In genomic region chr5:73496984-73497457, GRCh38 we compare ENCODE assay signal across 8 cellular contexts.
A peak's percentile ranks its signal among the peaks of the same experiment; 100 is the strongest.
DNase-seq lines count a peak whose midpoint lies in the region; ATAC-seq and TF ChIP-seq lines count a peak whose summit lies in the region.

No MANE protein-coding gene starts in this region.

- H3K4me3 Mint-ChIP-seq in memory B cell, result peak overlapping the region; percentile 18

- no peak overlapping the region for H3K27ac Mint-ChIP-seq in memory B cell

- peaks cover 9% of the 10 kb centered on the region for H3K36me3 Mint-ChIP-seq in memory B cell

- DNase-seq in HEK293T (ENCODE audit: extremely low spot score), result peak; percentile 63
- DNase-seq in NCI-H524 (lab: John Stamatoyannopoulos, UW), result peak; percentile 27 to 89
- DNase-seq in amniotic epithelial cell (ENCODE audit: low read depth), result peak; percentile 68
- no peak for DNase-seq in memory B cell (ENCODE audit: low spot score in 2 of 2)
- no peak for DNase-seq in stimulated activated CD4-positive, alpha-beta T cell treated with anti-CD3 and anti-CD28 coated beads, Interleukin-2, amount 100 ng/mL, for 24 hours

- no peak for ATAC-seq in memory B cell (ENCODE audit: low read depth)
- ATAC-seq in GM19452 (IDR thresholded peaks at IDR 0.05; ENCODE audit: unreplicated experiment), result no peak
- ATAC-seq in GM19463 (IDR thresholded peaks at IDR 0.05; ENCODE audit: unreplicated experiment), result no peak

- H3K4me1 Mint-ChIP-seq in memory B cell, result peaks cover 19% of the 10 kb centered on the region

- H3K27me3 Mint-ChIP-seq in memory B cell, result peaks cover 4% of the 10 kb centered on the region

- POLR2A ChIA-PET in HEK293T (lab: Yijun Ruan, JAX), result interaction anchor here (0.6 to 3.6 kb wide), 4 partner anchors 10 to 412 kb away, joined by 3 to 14 read pairs (median 4); no protein-coding TSS in a partner anchor

- peak; percentile 68 for TF ChIP-seq CTCF in C4-2B (conservative IDR thresholded peaks at IDR 0.05)

- H3K27ac ChIP-seq in C4-2B, result no peak overlapping the region

- CTCF ChIA-PET in HEK293T (lab: Yijun Ruan, JAX), result no interaction called here

- no peaks in the 10 kb centered on the region for H3K9me3 Mint-ChIP-seq in memory B cell

TF ChIP-seq in HEK293T, 16 proteins besides CTCF, POLR2A, EP300 and RAD21:
- TF ChIP-seq ARNT (IDR thresholded peaks at IDR 0.05), result no peak
- TF ChIP-seq ZNF384 (IDR thresholded peaks at IDR 0.05), result peak; percentile 89
- no peak for TF ChIP-seq PKNOX1 (IDR thresholded peaks at IDR 0.05)
- no peak for TF ChIP-seq SP1 (IDR thresholded peaks at IDR 0.05)
- 0 out of 2 replicates have a peak, but pooled peaks have one; percentile 28 for TF ChIP-seq NFRKB (IDR thresholded peaks at IDR 0.05)
- no peak for TF ChIP-seq FOXM1 (IDR thresholded peaks at IDR 0.05; ENCODE audit: borderline replicate concordance)
TF ChIP-seq in HEK293T: peak in this region for 2.

Comparison
In these comparisons a context has a peak if more than half of its experiments do, and no peak if none do; other contexts are left out.
1. DNase-seq: peak in HEK293T (single experiment), NCI-H524 (2 of 2) and amniotic epithelial cell (single experiment); none in memory B cell (0 of 2) and stimulated activated CD4-positive, alpha-beta T cell treated with anti-CD3 and anti-CD28 coated beads, Interleukin-2, amount 100 ng/mL, for 24 hours (0 of 2).